19 cellular contexts compared by ENCODE assay signal in genomic region chr13:111397202-111397880, GRCh38.
"Had no signal": no experiment of that assay in that cellular context is flagged by ENCODE, and none has a peak within 500 bp of the region (broad histone marks: within the 10 kb centered on the region; RNA-seq: fewer than 3 reads in every experiment).

No MANE protein-coding gene starts in this region.

- H3K27me3 ChIP-seq: left lung had no signal

- H3K36me3 ChIP-seq: left lung, thoracic aorta had no signal

- H3K27ac ChIP-seq: left lung, thoracic aorta, VCaP had no signal

- DNase-seq: activated CD4-positive, CD25-positive, alpha-beta regulatory T cell treated with anti-CD3 and anti-CD28 coated beads, Interleukin-2, amount 50 U/mL, for 72 hours; activated gamma-delta T cell; caudate nucleus; dermis blood vessel endothelial cell; effector memory CD4-positive, alpha-beta T cell; foreskin melanocyte; mammary epithelial cell; midbrain; small intestine; stimulated activated CD4-positive, alpha-beta T cell treated with anti-CD3 and anti-CD28 coated beads, Interleukin-15, amount 100 ng/mL, for 24 hours had no signal

- H3K4me1 ChIP-seq: left lung had no signal

- ATAC-seq: activated naive CD4-positive, alpha-beta T cell treated with anti-CD3 and anti-CD28 coated beads, Interleukin-2, amount 50 U/mL, for 72 hours; esophagus mucosa; left lung; natural killer cell treated with Interleukin-12 subunit alpha and Interleukin-12 subunit beta and Interleukin-15 and Interleukin-18, amount 100 ng/mL, for 72 hours; sciatic nerve; SK-N-SH treated with all-trans-retinoic acid at 6 μM for 48 hours; stimulated activated memory B cell treated with anti-CD40 and anti-IgM and Interleukin-4, amounts not matched to agents 10 μg/mL and 1 μg/mL and 100 μg/mL, for 72 hours had no signal

- H3K4me3 ChIP-seq: left lung, thoracic aorta had no signal

- H3K9me3 ChIP-seq: left lung, thoracic aorta had no signal
